In the genomic region with DNA sequence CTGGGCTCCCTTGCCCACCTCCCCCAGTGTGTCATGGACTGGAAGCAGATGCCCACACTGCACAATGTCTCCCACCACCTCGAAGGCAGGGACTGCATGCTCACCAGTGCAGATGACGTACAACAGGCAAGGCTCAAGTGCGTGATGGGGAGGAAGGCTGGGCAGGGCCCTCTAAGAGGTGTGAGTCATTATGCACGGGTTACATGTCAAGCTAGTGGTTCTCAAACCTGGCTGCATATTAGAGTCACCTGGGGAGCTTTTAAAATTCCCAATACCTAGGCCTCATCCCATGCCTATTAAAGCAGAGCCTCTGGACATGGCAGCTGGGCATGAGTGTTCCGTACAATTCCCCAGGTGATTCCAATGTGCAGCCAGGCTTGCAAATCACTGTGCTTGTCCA, we compare ENCODE assay signal across 19 cellular contexts.
DNase-seq lines count a peak whose midpoint lies in the region; ATAC-seq and TF ChIP-seq lines count a peak whose summit lies in the region.
"Had no signal": no experiment of that assay in that cellular context is flagged by ENCODE, and none has a peak within 500 bp of the region (broad histone marks: within the 10 kb centered on the region; RNA-seq: fewer than 3 reads in every experiment).

No MANE protein-coding gene starts in this region.

- no peaks in the 10 kb centered on the region; a peak in 1 of 22 replicates for H4K20me1 ChIP-seq in BLaER1 treated with 17β-estradiol and CSF1 and Interleukin-3, amounts not matched to agents 10 nM and 100 nM

- H3K4me2 ChIP-seq in BLaER1 treated with 17β-estradiol and CSF1 and Interleukin-3, amounts not matched to agents 10 nM and 100 nM = peak overlapping the region in 7 of 11 experiments; percentile 24 to 56 (median 45); a peak in 10 of 22 replicates
- H3K4me2 ChIP-seq in neuronal stem cell (ENCODE audit: insufficient read depth, low read length, poor library complexity, severe bottlenecking) = no peak overlapping the region

- no peak overlapping the region for H2BK15ac ChIP-seq in neuronal stem cell (ENCODE audit: low read length)

- no peak for ATAC-seq in GM19035 (IDR thresholded peaks at IDR 0.05; ENCODE audit: unreplicated experiment)

- DNase-seq in DMS79 treated with DMSO at 0.1 percent for 48 hours (lab: John Stamatoyannopoulos, UW) (peak; percentile 92), glutamatergic neuron (peak; percentile 33), neuronal stem cell (ENCODE audit: low spot score) (no peak), AML-193 (lab: John Stamatoyannopoulos, UW) (no peak), superior temporal gyrus (ENCODE audit: extremely low spot score) (no peak)
- DNase-seq: CD4-positive, alpha-beta T cell; GF-D8; Karpas-422; NCI-H1092; NCI-H1417 treated with DMSO at 0.1 percent for 48 hours; NCI-H1694 treated with DMSO at 0.1 percent for 48 hours; NCI-H2081 treated with DMSO at 0.1 percent for 48 hours; NCI-H446 treated with DMSO at 0.1 percent for 48 hours; NCI-H526; Right ventricle myocardium superior; RPMI8226 had no signal

- no peak overlapping the region for H3K23ac ChIP-seq in neuronal stem cell (ENCODE audit: low read depth, low read length, poor library complexity)

- no peaks in the 10 kb centered on the region for H3K4me1 Mint-ChIP-seq in glutamatergic neuron (ENCODE audit: low read depth, unreplicated experiment)

- H4K91ac ChIP-seq in neuronal stem cell (ENCODE audit: low read depth, low read length, poor library complexity) = no peak overlapping the region

- no peak overlapping the region for H2BK12ac ChIP-seq in neuronal stem cell (ENCODE audit: low read length)

- no peak overlapping the region for H2BK5ac ChIP-seq in neuronal stem cell (ENCODE audit: low read length)

- peaks cover 5% of the 10 kb centered on the region for H3K27me3 Mint-ChIP-seq in glutamatergic neuron (ENCODE audit: unreplicated experiment)

- no peak overlapping the region for H3K4me3 Mint-ChIP-seq in glutamatergic neuron (ENCODE audit: unreplicated experiment)
- H3K4me3 Mint-ChIP-seq: CD4-positive, alpha-beta T cell had no signal

- no peak overlapping the region for H3K9ac ChIP-seq in BLaER1 treated with 17β-estradiol and CSF1 and Interleukin-3, amounts not matched to agents 10 nM and 100 nM
- no peak overlapping the region for H3K9ac ChIP-seq in neuronal stem cell (ENCODE audit: low read depth, low read length, poor library complexity)

- no peak overlapping the region for H3K14ac ChIP-seq in neuronal stem cell (ENCODE audit: low read length)

- peaks cover 0 to 20% (median 11%) of the 10 kb centered on the region in 10 experiments; a peak in 11 of 20 replicates for H3K4me1 ChIP-seq in BLaER1 treated with 17β-estradiol and CSF1 and Interleukin-3, amounts not matched to agents 10 nM and 100 nM
- H3K4me1 ChIP-seq in neuronal stem cell (ENCODE audit: control insufficient read depth in 2 of 2, insufficient read depth in 1 of 2, low read depth in 1 of 2, low read length in 2 of 2) = no peaks in the 10 kb centered on the region

- H3K36me3 ChIP-seq in BLaER1 treated with 17β-estradiol and CSF1 and Interleukin-3, amounts not matched to agents 10 nM and 100 nM = no peaks in the 10 kb centered on the region
- no peaks in the 10 kb centered on the region for H3K36me3 ChIP-seq in neuronal stem cell (replicated peaks in 1 of 2; ENCODE audit: control insufficient read depth in 2 of 2, insufficient read depth in 2 of 2, low read length in 2 of 2)
- H3K36me3 ChIP-seq: SJSA1 had no signal

- H3K9me3 ChIP-seq in BLaER1 treated with 17β-estradiol and CSF1 and Interleukin-3, amounts not matched to agents 10 nM and 100 nM (replicated peaks in 1 of 11) = no peaks in the 10 kb centered on the region
- H3K9me3 ChIP-seq in neuronal stem cell (replicated peaks in 1 of 2; ENCODE audit: control insufficient read depth in 2 of 2, insufficient read depth in 1 of 2, low read depth in 1 of 2, low read length in 2 of 2) = no peaks in the 10 kb centered on the region
- H3K9me3 ChIP-seq: SJSA1 had no signal

- no peak overlapping the region for H4K8ac ChIP-seq in neuronal stem cell (ENCODE audit: low read depth, low read length)

- H3K4ac ChIP-seq in neuronal stem cell (ENCODE audit: low read length) = no peak overlapping the region

- H3K18ac ChIP-seq in neuronal stem cell (ENCODE audit: low read length) = no peak overlapping the region

- H3K36me3 Mint-ChIP-seq in glutamatergic neuron (ENCODE audit: unreplicated experiment) = peaks cover 5% of the 10 kb centered on the region

- no peak for TF ChIP-seq CTCF in glutamatergic neuron (IDR thresholded peaks at IDR 0.05; ENCODE audit: partially characterized antibody, unreplicated experiment)

- H3K9me3 Mint-ChIP-seq in glutamatergic neuron (ENCODE audit: unreplicated experiment) = peaks cover 5% of the 10 kb centered on the region
- H3K9me3 Mint-ChIP-seq: CD4-positive, alpha-beta T cell had no signal

- no peak overlapping the region for H3K27ac ChIP-seq in BLaER1 treated with 17β-estradiol and CSF1 and Interleukin-3, amounts not matched to agents 10 nM and 100 nM
- no peak overlapping the region for H3K27ac ChIP-seq in neuronal stem cell (replicated peaks; ENCODE audit: low read length)
- H3K27ac ChIP-seq: SJSA1 had no signal

- no peaks in the 10 kb centered on the region for H3K27me3 ChIP-seq in BLaER1 treated with 17β-estradiol and CSF1 and Interleukin-3, amounts not matched to agents 10 nM and 100 nM
- H3K27me3 ChIP-seq in neuronal stem cell (ENCODE audit: control insufficient read depth in 3 of 3, insufficient read depth in 3 of 3, low read depth in 1 of 3, low read length in 3 of 3) = no peaks in the 10 kb centered on the region
- H3K27me3 ChIP-seq: SJSA1 had no signal

- H3K27ac Mint-ChIP-seq in glutamatergic neuron (ENCODE audit: unreplicated experiment) = no peak overlapping the region
- H3K27ac Mint-ChIP-seq: CD4-positive, alpha-beta T cell had no signal

- H2AK5ac ChIP-seq in neuronal stem cell (ENCODE audit: low read depth, low read length) = peak overlapping the region; percentile 49

- no peak overlapping the region for H3K4me3 ChIP-seq in BLaER1 treated with 17β-estradiol and CSF1 and Interleukin-3, amounts not matched to agents 10 nM and 100 nM
- no peak overlapping the region for H3K4me3 ChIP-seq in neuronal stem cell (ENCODE audit: low read length in 2 of 2)
- H3K4me3 ChIP-seq: SJSA1 had no signal

- no CpG with 5 or more reads among the region's 5 CpGs for WGBS in neuronal stem cell (ENCODE audit: extremely low coverage in 2 of 2, insufficient read length in 2 of 2, insufficient replicate concordance in 1 of 2), 2 donors

- no peak overlapping the region for H2AFZ ChIP-seq in neuronal stem cell (ENCODE audit: low read length)

- no peaks in the 10 kb centered on the region for H3K79me1 ChIP-seq in neuronal stem cell (ENCODE audit: low read depth, low read length)

- H2BK120ac ChIP-seq in neuronal stem cell (ENCODE audit: low read depth, low read length) = no peak overlapping the region

Comparison
In these comparisons a context has a peak if more than half of its experiments do, and no peak if none do; other contexts are left out.
1. DNase-seq: peak in DMS79 treated with DMSO at 0.1 percent for 48 hours (single experiment) and glutamatergic neuron (single experiment); none in neuronal stem cell (single experiment), AML-193 (0 of 2) and superior temporal gyrus (single experiment).